ENCODE assay signal across 8 cellular contexts in the genomic region with DNA sequence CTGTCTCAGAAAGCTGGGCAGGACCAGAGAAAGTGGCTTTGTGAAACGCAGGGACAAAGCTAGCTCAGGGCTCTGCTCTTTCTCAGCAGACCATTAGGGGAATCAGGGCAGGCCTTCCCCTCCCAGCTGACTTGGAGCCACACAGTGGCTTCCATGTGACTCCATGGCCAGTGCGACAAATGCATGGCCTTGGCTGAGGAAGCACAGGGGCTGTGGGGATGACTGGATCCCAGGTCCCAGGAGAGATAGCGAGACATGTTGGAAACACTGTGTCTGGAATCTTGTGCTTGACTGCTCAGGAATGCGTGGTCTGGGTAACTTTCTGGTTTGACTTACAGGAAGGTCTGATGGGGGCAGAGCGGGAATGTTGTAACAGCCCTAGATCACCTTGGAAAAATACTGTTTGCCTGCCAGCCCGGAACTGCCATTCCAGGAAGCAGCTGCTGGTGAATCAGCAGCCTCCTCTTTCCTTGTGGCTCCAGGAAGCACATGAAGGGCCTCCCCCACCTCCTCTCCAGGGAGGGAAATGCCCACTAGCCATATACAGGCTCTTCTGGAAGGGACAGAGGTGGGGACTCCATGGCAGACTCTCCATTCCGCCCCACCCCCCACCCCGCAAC.
DNase-seq lines count a peak whose midpoint lies in the region; ATAC-seq and TF ChIP-seq lines count a peak whose summit lies in the region.

No MANE protein-coding gene starts in this region.

- no peaks in the 10 kb centered on the region for H3K27me3 ChIP-seq in Panc1 (ENCODE audit: control insufficient read depth, insufficient read depth, low read length)

- H3K4me1 ChIP-seq in Panc1 (ENCODE audit: control insufficient read depth, insufficient read depth, low read length), result peaks cover 20% of the 10 kb centered on the region

- H3K27me3 Mint-ChIP-seq in neural crest cell (ENCODE audit: low read depth), result no peaks in the 10 kb centered on the region

- POLR2A ChIA-PET in Panc1 (lab: Charles Lee), result no interaction called here

- H3K27ac Mint-ChIP-seq in neural crest cell (ENCODE audit: unreplicated experiment), result peak overlapping the region; percentile 9

- no peaks in the 10 kb centered on the region for H3K36me3 Mint-ChIP-seq in neural crest cell (ENCODE audit: low read depth)

- no peak overlapping the region for H3K4me3 Mint-ChIP-seq in neural crest cell

- peak; percentile 100 for DNase-seq in EH (ENCODE audit: low read depth)
- DNase-seq in Panc1 (ENCODE audit: low read depth, low spot score), result no peak
- DNase-seq in epithelial cell of proximal tubule (ENCODE audit: low read depth), result peak; percentile 99
- no peak for DNase-seq in neural crest cell (ENCODE audit: low read depth, low spot score)
- DNase-seq in activated naive CD4-positive, alpha-beta T cell treated with anti-CD3 and anti-CD28 coated beads, Interleukin-2, amount 50 U/mL, for 16 hours, result no peak
- DNase-seq in activated CD4-positive, alpha-beta T cell treated with anti-CD3 and anti-CD28 coated beads, Interleukin-2, amount 50 U/mL, for 48 hours, result no peak

- BruUV-seq in Panc1 (replicated peaks; lab: Mats Ljungman, UMichigan), result no TSS peak

- in situ Hi-C loops in Panc1 (cut with HindIII; ENCODE audit: low pct_unique_long_range_greater_than_20kb, low sequenced_read_pairs), result no loop called here

- CTCF ChIA-PET in Panc1 (lab: Charles Lee), result no interaction called here

- ATAC-seq in Panc1 (peak; percentile 48), GM21737 (IDR thresholded peaks at IDR 0.05; ENCODE audit: unreplicated experiment) (no peak), HG03354 (IDR thresholded peaks at IDR 0.05; ENCODE audit: poor library complexity, severe bottlenecking, unreplicated experiment) (no peak)

- H3K4me1 Mint-ChIP-seq in neural crest cell, result peaks cover 14% of the 10 kb centered on the region

- TF ChIP-seq CTCF in Panc1 (IDR thresholded peaks at IDR 0.05), result no peak
- no peak for TF ChIP-seq CTCF in epithelial cell of proximal tubule (conservative IDR thresholded peaks at IDR 0.05; ENCODE audit: low read depth, low read length)
- TF ChIP-seq CTCF in neural crest cell (conservative IDR thresholded peaks at IDR 0.05), result no peak

- H3K36me3 ChIP-seq in Panc1 (ENCODE audit: control insufficient read depth, insufficient read depth, low read length), result no peaks in the 10 kb centered on the region

- intact Hi-C loops in Panc1 (cut with micrococcal nuclease; ENCODE audit: unreplicated experiment), result no loop called here

- H3K27ac ChIP-seq in Panc1 (ENCODE audit: low read length), result peak overlapping the region; percentile 53

- no peaks in the 10 kb centered on the region for H3K9me3 ChIP-seq in Panc1 (ENCODE audit: control insufficient read depth, insufficient read depth, low read depth, low read length)

- no peak overlapping the region for H3K4me3 ChIP-seq in Panc1 (ENCODE audit: low read depth in 2 of 2, low read length in 2 of 2)
- H3K4me3 ChIP-seq in epithelial cell of proximal tubule (ENCODE audit: low read depth, low read length), result peak overlapping the region; percentile 5

- no peaks in the 10 kb centered on the region for H3K9me3 Mint-ChIP-seq in neural crest cell

Comparison
In these comparisons a context has a peak if more than half of its experiments do, and no peak if none do; other contexts are left out.
1. DNase-seq: peak in EH (single experiment) and epithelial cell of proximal tubule (single experiment); none in Panc1 (single experiment), neural crest cell (single experiment), activated naive CD4-positive, alpha-beta T cell treated with anti-CD3 and anti-CD28 coated beads, Interleukin-2, amount 50 U/mL, for 16 hours (single experiment) and activated CD4-positive, alpha-beta T cell treated with anti-CD3 and anti-CD28 coated beads, Interleukin-2, amount 50 U/mL, for 48 hours (0 of 2).